ENCODE assay signal across 19 cellular contexts in genomic region chr1:184606786-184607185, GRCh38.
"Had no signal": no experiment of that assay in that cellular context is flagged by ENCODE, and none has a peak within 500 bp of the region (broad histone marks: within the 10 kb centered on the region; RNA-seq: fewer than 3 reads in every experiment).

No MANE protein-coding gene starts in this region.

- ATAC-seq: activated T-cell treated with anti-CD3 and anti-CD28 coated beads, Interleukin-2, amount 50 U/mL, for 4 hours; left lung; natural killer cell; T-cell; WTC11 had no signal

- DNase-seq: activated CD4-positive, alpha-beta T cell treated with anti-CD3 and anti-CD28 coated beads, Interleukin-2, amount 50 U/mL, for 4 hours; activated CD8-positive, alpha-beta memory T cell treated with anti-CD3 and anti-CD28 coated beads, Interleukin-2, amount 50 U/mL, for 48 hours; activated naive CD4-positive, alpha-beta T cell; activated naive CD8-positive, alpha-beta T cell treated with anti-CD3 and anti-CD28 coated beads, Interleukin-2, amount 10 ng/mL, durations not matched to agents 7 days and 5 days; activated T-cell treated with anti-CD3 and anti-CD28 coated beads, Interleukin-2, amount 50 U/mL, for 4 hours; amniotic stem cell; cortex of kidney; endodermal cell; hippocampal formation; kidney glomerular epithelial cell; left lung; midbrain; natural killer cell; pancreas; stimulated activated CD4-positive, alpha-beta T cell treated with anti-CD3 and anti-CD28 coated beads, Interleukin-4, amount 100 ng/mL, for 24 hours; stimulated activated naive CD4-positive, alpha-beta T cell treated with Interleukin-2 at 50 U/mL for 16 hours; T-cell; tibial artery had no signal

- H3K27me3 ChIP-seq: left lung, pancreas, tibial artery had no signal

- H3K4me3 ChIP-seq: left lung, pancreas, tibial artery had no signal

- H3K9me3 ChIP-seq: left lung, pancreas, tibial artery had no signal

- H3K4me1 ChIP-seq: pancreas, tibial artery had no signal

- H3K27ac ChIP-seq: left lung, pancreas had no signal

- H3K36me3 ChIP-seq: left lung, pancreas, tibial artery had no signal
